ENCODE assay signal across 8 cellular contexts in genomic region chr5:108382784-108383358, GRCh38. TPM values are rescaled to one million over a fixed set of nuclear protein-coding genes. Genes with fewer than 3 reads are reported as not detected.
A peak's percentile ranks its signal among the peaks of the same experiment; 100 is the strongest.
DNase-seq lines count a peak whose midpoint lies in the region; ATAC-seq and TF ChIP-seq lines count a peak whose summit lies in the region.

No MANE protein-coding gene starts in this region.

- H3K4me2 ChIP-seq in MM.1S (ENCODE audit: low read depth, low read length), result peak overlapping the region; percentile 93

- H3K9me2 ChIP-seq in MM.1S (replicated peaks; ENCODE audit: insufficient read depth, low read length), result no peaks in the 10 kb centered on the region

- TF ChIP-seq CTCF in MM.1S (IDR thresholded peaks at IDR 0.05; ENCODE audit: low read length), result no peak

- H3K79me2 ChIP-seq in MM.1S (ENCODE audit: low read length), result peaks cover 24% of the 10 kb centered on the region

- H3K9ac ChIP-seq in MM.1S (ENCODE audit: low read length), result peak overlapping the region; percentile 99

- no peaks in the 10 kb centered on the region for H3K27me3 ChIP-seq in MM.1S (replicated peaks; ENCODE audit: insufficient read depth, low read length)

- H3K4me1 ChIP-seq in MM.1S (ENCODE audit: low read length), result peaks cover 7% of the 10 kb centered on the region; the same call in 1 of the 2 replicates

- CTCF ChIA-PET in activated CD4-positive, alpha-beta T cell treated with anti-CD3 and anti-CD28 coated beads, Interleukin-2, amount 10 ng/mL, durations not matched to agents 7 days and 5 days (lab: Charles Lee), result interaction anchor here (2.1 kb wide), 1 partner anchor 10 kb away, joined by 5 read pairs; no protein-coding TSS in a partner anchor

- H3K4me3 ChIP-seq in MM.1S (ENCODE audit: low read length), result peak overlapping the region; percentile 70

- H3K4me1 Mint-ChIP-seq in activated CD4-positive, alpha-beta T cell treated with anti-CD3 and anti-CD28 coated beads, Interleukin-2, amount 10 ng/mL, durations not matched to agents 7 days and 5 days, result peaks cover 31% of the 10 kb centered on the region
- H3K4me1 Mint-ChIP-seq in activated naive CD8-positive, alpha-beta T cell treated with anti-CD3 and anti-CD28 coated beads, Interleukin-2, amount 50 U/mL, for 24 hours, result peaks cover 28% of the 10 kb centered on the region
- peaks cover 35 to 50% of the 10 kb centered on the region in 2 donors for H3K4me1 Mint-ChIP-seq in immature natural killer cell
- H3K4me1 Mint-ChIP-seq in stimulated activated memory B cell treated with anti-CD40 and anti-IgM and Interleukin-4, amounts not matched to agents 10 μg/mL and 1 μg/mL and 100 μg/mL, for 72 hours, result peaks cover 42% of the 10 kb centered on the region

- no peaks in the 10 kb centered on the region for H3K36me3 ChIP-seq in MM.1S (replicated peaks; ENCODE audit: insufficient read depth, low read length)

- H3K27ac ChIP-seq in MM.1S (ENCODE audit: low read length), result peak overlapping the region; percentile 92

- H3F3A ChIP-seq in MM.1S (ENCODE audit: insufficient read depth, low read length), result peaks cover 29% of the 10 kb centered on the region

- H4K20me1 ChIP-seq in MM.1S (ENCODE audit: insufficient read depth, low read length), result no peaks in the 10 kb centered on the region

- POLR2A ChIA-PET in activated CD4-positive, alpha-beta T cell treated with anti-CD3 and anti-CD28 coated beads, Interleukin-2, amount 10 ng/mL, durations not matched to agents 7 days and 5 days (lab: Charles Lee), result interaction anchor here (0.7 kb wide), 1 partner anchor 403 kb away, joined by 4 read pairs; no protein-coding TSS in a partner anchor

- H3K9me3 Mint-ChIP-seq in activated CD4-positive, alpha-beta T cell treated with anti-CD3 and anti-CD28 coated beads, Interleukin-2, amount 10 ng/mL, durations not matched to agents 7 days and 5 days, result peaks cover 4% of the 10 kb centered on the region
- no peaks in the 10 kb centered on the region for H3K9me3 Mint-ChIP-seq in activated naive CD8-positive, alpha-beta T cell treated with anti-CD3 and anti-CD28 coated beads, Interleukin-2, amount 50 U/mL, for 24 hours
- H3K9me3 Mint-ChIP-seq in immature natural killer cell, result no peaks in the 10 kb centered on the region
- H3K9me3 Mint-ChIP-seq in stimulated activated memory B cell treated with anti-CD40 and anti-IgM and Interleukin-4, amounts not matched to agents 10 μg/mL and 1 μg/mL and 100 μg/mL, for 72 hours, result no peaks in the 10 kb centered on the region

- no peak for ATAC-seq in activated naive CD8-positive, alpha-beta T cell treated with anti-CD3 and anti-CD28 coated beads, Interleukin-2, amount 50 U/mL, for 24 hours
- peak; percentile 20 for ATAC-seq in stimulated activated memory B cell treated with anti-CD40 and anti-IgM and Interleukin-4, amounts not matched to agents 10 μg/mL and 1 μg/mL and 100 μg/mL, for 72 hours

- peak overlapping the region; percentile 73 for H2AFZ ChIP-seq in MM.1S (ENCODE audit: low read length)

- H3K36me3 Mint-ChIP-seq in activated CD4-positive, alpha-beta T cell treated with anti-CD3 and anti-CD28 coated beads, Interleukin-2, amount 10 ng/mL, durations not matched to agents 7 days and 5 days (ENCODE audit: low read depth), result peaks cover 7% of the 10 kb centered on the region
- peaks cover 2% of the 10 kb centered on the region for H3K36me3 Mint-ChIP-seq in activated naive CD8-positive, alpha-beta T cell treated with anti-CD3 and anti-CD28 coated beads, Interleukin-2, amount 50 U/mL, for 24 hours (ENCODE audit: low read depth)
- H3K36me3 Mint-ChIP-seq in immature natural killer cell, result no peaks in the 10 kb centered on the region
- peaks cover 8% of the 10 kb centered on the region for H3K36me3 Mint-ChIP-seq in stimulated activated memory B cell treated with anti-CD40 and anti-IgM and Interleukin-4, amounts not matched to agents 10 μg/mL and 1 μg/mL and 100 μg/mL, for 72 hours

- H3K27me3 Mint-ChIP-seq in activated CD4-positive, alpha-beta T cell treated with anti-CD3 and anti-CD28 coated beads, Interleukin-2, amount 10 ng/mL, durations not matched to agents 7 days and 5 days, result no peaks in the 10 kb centered on the region
- H3K27me3 Mint-ChIP-seq in activated naive CD8-positive, alpha-beta T cell treated with anti-CD3 and anti-CD28 coated beads, Interleukin-2, amount 50 U/mL, for 24 hours, result no peaks in the 10 kb centered on the region
- peaks cover 9 to 20% (median 12%) of the 10 kb centered on the region in 3 donors for H3K27me3 Mint-ChIP-seq in immature natural killer cell (ENCODE audit: low read depth in 3 of 3)
- no peaks in the 10 kb centered on the region for H3K27me3 Mint-ChIP-seq in stimulated activated memory B cell treated with anti-CD40 and anti-IgM and Interleukin-4, amounts not matched to agents 10 μg/mL and 1 μg/mL and 100 μg/mL, for 72 hours

- peak; percentile 14 for DNase-seq in activated CD4-positive, alpha-beta T cell treated with anti-CD3 and anti-CD28 coated beads, Interleukin-2, amount 10 ng/mL, durations not matched to agents 7 days and 5 days
- DNase-seq in activated CD4-positive, alpha-beta T cell treated with anti-CD3 and anti-CD28 coated beads, Interleukin-2, amount 50 U/mL, for 1 hour, result no peak
- peak; percentile 72 for DNase-seq in MM.1S
- DNase-seq in activated naive CD8-positive, alpha-beta T cell treated with anti-CD3 and anti-CD28 coated beads, Interleukin-2, amount 50 U/mL, for 24 hours, result no peak
- DNase-seq in immature natural killer cell, result no peak
- no peak for DNase-seq in anterior cingulate cortex (lab: John Stamatoyannopoulos, UW)
- DNase-seq in NK-92 treated with Interleukin-12 subunit alpha and Interleukin-12 subunit beta, amount 100 ng/mL, for 24 hours (lab: John Stamatoyannopoulos, UW), result no peak

- no peaks in the 10 kb centered on the region for H3K9me3 ChIP-seq in MM.1S (replicated peaks; ENCODE audit: insufficient read depth, low read length)

- peak overlapping the region; percentile 78 for H3K4me3 Mint-ChIP-seq in activated CD4-positive, alpha-beta T cell treated with anti-CD3 and anti-CD28 coated beads, Interleukin-2, amount 10 ng/mL, durations not matched to agents 7 days and 5 days
- peak overlapping the region; percentile 84 for H3K4me3 Mint-ChIP-seq in activated naive CD8-positive, alpha-beta T cell treated with anti-CD3 and anti-CD28 coated beads, Interleukin-2, amount 50 U/mL, for 24 hours
- H3K4me3 Mint-ChIP-seq in immature natural killer cell, result peak overlapping the region; percentile 80 to 95 (median 90)
- H3K4me3 Mint-ChIP-seq in stimulated activated memory B cell treated with anti-CD40 and anti-IgM and Interleukin-4, amounts not matched to agents 10 μg/mL and 1 μg/mL and 100 μg/mL, for 72 hours, result peak overlapping the region; percentile 81

- peak overlapping the region; percentile 94 for H3K27ac Mint-ChIP-seq in activated CD4-positive, alpha-beta T cell treated with anti-CD3 and anti-CD28 coated beads, Interleukin-2, amount 10 ng/mL, durations not matched to agents 7 days and 5 days
- peak overlapping the region; percentile 88 for H3K27ac Mint-ChIP-seq in activated naive CD8-positive, alpha-beta T cell treated with anti-CD3 and anti-CD28 coated beads, Interleukin-2, amount 50 U/mL, for 24 hours
- peak overlapping the region; percentile 87 to 99 (median 99) for H3K27ac Mint-ChIP-seq in immature natural killer cell
- H3K27ac Mint-ChIP-seq in stimulated activated memory B cell treated with anti-CD40 and anti-IgM and Interleukin-4, amounts not matched to agents 10 μg/mL and 1 μg/mL and 100 μg/mL, for 72 hours, result peak overlapping the region; percentile 89

RNA-seq across cellular contexts. Expression of gene FBXL17, which starts 1.0 kb away (rescaled TPM):
- 1 to 10 TPM; 9.6 to 9.8 TPM for total RNA-seq in activated CD4-positive, alpha-beta T cell treated with anti-CD3 and anti-CD28 coated beads, Interleukin-2, amount 10 ng/mL, durations not matched to agents 7 days and 5 days
- polyA plus RNA-seq in immature natural killer cell, result 1 to 10 TPM; 2.8 to 8.5 (median 5.6) TPM

Comparison
In these comparisons a context has a peak if more than half of its experiments do, and no peak if none do; other contexts are left out.
1. DNase-seq: peak in activated CD4-positive, alpha-beta T cell treated with anti-CD3 and anti-CD28 coated beads, Interleukin-2, amount 10 ng/mL, durations not matched to agents 7 days and 5 days (single experiment) and MM.1S (single experiment); none in activated CD4-positive, alpha-beta T cell treated with anti-CD3 and anti-CD28 coated beads, Interleukin-2, amount 50 U/mL, for 1 hour (single experiment), activated naive CD8-positive, alpha-beta T cell treated with anti-CD3 and anti-CD28 coated beads, Interleukin-2, amount 50 U/mL, for 24 hours (single experiment), immature natural killer cell (0 of 3), anterior cingulate cortex (0 of 58) and NK-92 treated with Interleukin-12 subunit alpha and Interleukin-12 subunit beta, amount 100 ng/mL, for 24 hours (single experiment).
2. Peak in every context shown above with its lines, with median percentiles within 50 percentile points of each other: H3K27ac Mint-ChIP-seq and H3K4me3 Mint-ChIP-seq.